In the genomic region with DNA sequence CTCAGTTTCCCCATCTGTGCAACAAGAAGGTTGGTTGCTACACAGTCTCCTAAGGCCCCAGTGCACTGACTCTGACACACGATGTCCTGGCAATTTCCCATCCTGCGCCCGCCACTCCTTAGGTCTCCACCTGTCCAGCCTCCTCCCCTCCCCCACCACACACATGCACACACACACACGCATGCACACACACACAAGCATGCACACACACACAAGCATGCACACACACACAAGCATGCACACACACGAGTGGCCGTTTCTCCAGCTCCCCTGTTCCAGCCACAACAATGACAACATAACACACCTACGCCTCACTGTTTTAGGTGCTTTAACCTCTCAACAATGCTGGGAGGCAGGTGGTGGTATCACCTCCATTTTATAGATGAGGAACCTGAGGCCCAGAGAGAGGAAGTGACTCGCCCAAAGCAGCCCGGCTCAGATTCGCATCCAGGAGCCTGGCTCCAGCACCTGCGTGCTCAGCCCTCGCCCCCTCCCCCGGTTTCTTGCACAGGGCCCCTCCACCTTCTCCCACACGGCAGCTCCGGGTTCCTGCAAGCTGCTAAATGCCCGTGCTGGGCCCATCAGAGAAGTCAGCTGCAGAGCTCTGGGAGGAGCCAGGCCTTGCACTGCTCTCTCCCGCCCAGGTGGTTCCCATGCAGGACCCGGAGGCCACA, we compare ENCODE assay signal across 1 cellular context.
TF ChIP-seq lines count a peak whose summit lies in the region.

No MANE protein-coding gene starts in this region.

TF ChIP-seq in HCT116, 20 proteins besides CTCF, POLR2A, EP300 and RAD21:
- no peak for TF ChIP-seq TCF7L2 (IDR thresholded peaks at IDR 0.05; ENCODE audit: borderline replicate concordance, extremely low read depth, insufficient read depth, insufficient read length)
- TF ChIP-seq FOSL1 (IDR thresholded peaks at IDR 0.05; ENCODE audit: low read depth), result no peak
- TF ChIP-seq ZNF274 (IDR thresholded peaks at IDR 0.05; ENCODE audit: low read depth, low read length), result no peak
- TF ChIP-seq EZH2 (IDR thresholded peaks at IDR 0.05), result no peak
- TF ChIP-seq, protein P1, sequence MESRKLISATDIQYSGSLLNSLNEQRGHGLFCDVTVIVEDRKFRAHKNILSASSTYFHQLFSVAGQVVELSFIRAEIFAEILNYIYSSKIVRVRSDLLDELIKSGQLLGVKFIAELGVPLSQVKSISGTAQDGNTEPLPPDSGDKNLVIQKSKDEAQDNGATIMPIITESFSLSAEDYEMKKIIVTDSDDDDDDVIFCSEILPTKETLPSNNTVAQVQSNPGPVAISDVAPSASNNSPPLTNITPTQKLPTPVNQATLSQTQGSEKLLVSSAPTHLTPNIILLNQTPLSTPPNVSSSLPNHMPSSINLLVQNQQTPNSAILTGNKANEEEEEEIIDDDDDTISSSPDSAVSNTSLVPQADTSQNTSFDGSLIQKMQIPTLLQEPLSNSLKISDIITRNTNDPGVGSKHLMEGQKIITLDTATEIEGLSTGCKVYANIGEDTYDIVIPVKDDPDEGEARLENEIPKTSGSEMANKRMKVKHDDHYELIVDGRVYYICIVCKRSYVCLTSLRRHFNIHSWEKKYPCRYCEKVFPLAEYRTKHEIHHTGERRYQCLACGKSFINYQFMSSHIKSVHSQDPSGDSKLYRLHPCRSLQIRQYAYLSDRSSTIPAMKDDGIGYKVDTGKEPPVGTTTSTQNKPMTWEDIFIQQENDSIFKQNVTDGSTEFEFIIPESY (IDR thresholded peaks at IDR 0.05; ENCODE audit: extremely low read depth, insufficient replicate concordance, low read length), result no peak
- TF ChIP-seq CEBPB (IDR thresholded peaks at IDR 0.05; ENCODE audit: low read depth), result no peak
- no peak for TF ChIP-seq JUND (IDR thresholded peaks at IDR 0.05)
- no peak for TF ChIP-seq CBX3 (IDR thresholded peaks at IDR 0.05; ENCODE audit: low read depth)
- TF ChIP-seq, protein P2, sequence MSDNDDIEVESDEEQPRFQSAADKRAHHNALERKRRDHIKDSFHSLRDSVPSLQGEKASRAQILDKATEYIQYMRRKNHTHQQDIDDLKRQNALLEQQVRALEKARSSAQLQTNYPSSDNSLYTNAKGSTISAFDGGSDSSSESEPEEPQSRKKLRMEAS (IDR thresholded peaks at IDR 0.05), result no peak; the same call in 1 of the 2 replicates
- TF ChIP-seq, protein P3, sequence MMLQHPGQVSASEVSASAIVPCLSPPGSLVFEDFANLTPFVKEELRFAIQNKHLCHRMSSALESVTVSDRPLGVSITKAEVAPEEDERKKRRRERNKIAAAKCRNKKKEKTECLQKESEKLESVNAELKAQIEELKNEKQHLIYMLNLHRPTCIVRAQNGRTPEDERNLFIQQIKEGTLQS (IDR thresholded peaks at IDR 0.05), result no peak
- TF ChIP-seq SIN3A (IDR thresholded peaks at IDR 0.05; ENCODE audit: low read depth), result no peak
- TF ChIP-seq YY1 (IDR thresholded peaks at IDR 0.05; ENCODE audit: extremely low read depth, insufficient replicate concordance, low read depth, low read length), result no peak
- no peak for TF ChIP-seq ELF1 (IDR thresholded peaks at IDR 0.05; ENCODE audit: borderline replicate concordance, low read depth)
- TF ChIP-seq EZH2phosphoT487 (IDR thresholded peaks at IDR 0.05; ENCODE audit: borderline replicate concordance), result no peak
- TF ChIP-seq SP1 (IDR thresholded peaks at IDR 0.05; ENCODE audit: low read depth), result no peak
- TF ChIP-seq, protein P4, sequence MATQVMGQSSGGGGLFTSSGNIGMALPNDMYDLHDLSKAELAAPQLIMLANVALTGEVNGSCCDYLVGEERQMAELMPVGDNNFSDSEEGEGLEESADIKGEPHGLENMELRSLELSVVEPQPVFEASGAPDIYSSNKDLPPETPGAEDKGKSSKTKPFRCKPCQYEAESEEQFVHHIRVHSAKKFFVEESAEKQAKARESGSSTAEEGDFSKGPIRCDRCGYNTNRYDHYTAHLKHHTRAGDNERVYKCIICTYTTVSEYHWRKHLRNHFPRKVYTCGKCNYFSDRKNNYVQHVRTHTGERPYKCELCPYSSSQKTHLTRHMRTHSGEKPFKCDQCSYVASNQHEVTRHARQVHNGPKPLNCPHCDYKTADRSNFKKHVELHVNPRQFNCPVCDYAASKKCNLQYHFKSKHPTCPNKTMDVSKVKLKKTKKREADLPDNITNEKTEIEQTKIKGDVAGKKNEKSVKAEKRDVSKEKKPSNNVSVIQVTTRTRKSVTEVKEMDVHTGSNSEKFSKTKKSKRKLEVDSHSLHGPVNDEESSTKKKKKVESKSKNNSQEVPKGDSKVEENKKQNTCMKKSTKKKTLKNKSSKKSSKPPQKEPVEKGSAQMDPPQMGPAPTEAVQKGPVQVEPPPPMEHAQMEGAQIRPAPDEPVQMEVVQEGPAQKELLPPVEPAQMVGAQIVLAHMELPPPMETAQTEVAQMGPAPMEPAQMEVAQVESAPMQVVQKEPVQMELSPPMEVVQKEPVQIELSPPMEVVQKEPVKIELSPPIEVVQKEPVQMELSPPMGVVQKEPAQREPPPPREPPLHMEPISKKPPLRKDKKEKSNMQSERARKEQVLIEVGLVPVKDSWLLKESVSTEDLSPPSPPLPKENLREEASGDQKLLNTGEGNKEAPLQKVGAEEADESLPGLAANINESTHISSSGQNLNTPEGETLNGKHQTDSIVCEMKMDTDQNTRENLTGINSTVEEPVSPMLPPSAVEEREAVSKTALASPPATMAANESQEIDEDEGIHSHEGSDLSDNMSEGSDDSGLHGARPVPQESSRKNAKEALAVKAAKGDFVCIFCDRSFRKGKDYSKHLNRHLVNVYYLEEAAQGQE (IDR thresholded peaks at IDR 0.05; ENCODE audit: low read depth), result no peak
- no peak for TF ChIP-seq POLR2AphosphoS5 (IDR thresholded peaks at IDR 0.05; ENCODE audit: low read depth, low read length)
- no peak for TF ChIP-seq EGR1 (IDR thresholded peaks at IDR 0.05; ENCODE audit: low read depth)
